In genomic region chr6:74626288-74626687, GRCh38 we compare ENCODE assay signal across 22 cellular contexts.
"Had no signal": no experiment of that assay in that cellular context is flagged by ENCODE, and none has a peak within 500 bp of the region (broad histone marks: within the 10 kb centered on the region; RNA-seq: fewer than 3 reads in every experiment).

No MANE protein-coding gene starts in this region.

- ATAC-seq: activated CD4-positive, CD25-positive, alpha-beta regulatory T cell treated with anti-CD3 and anti-CD28 coated beads, Interleukin-2, amount 50 U/mL, for 24 hours; activated CD8-positive, alpha-beta T cell treated with anti-CD3 and anti-CD28 coated beads for 36 hours; K562; PC-3; T-helper 17 cell had no signal

- DNase-seq: activated CD4-positive, alpha-beta T cell treated with anti-CD3 and anti-CD28 coated beads for 4 hours; activated CD8-positive, alpha-beta memory T cell treated with anti-CD3 and anti-CD28 coated beads, Interleukin-2, amount 50 U/mL, for 48 hours; activated CD8-positive, alpha-beta T cell treated with anti-CD3 and anti-CD28 coated beads for 36 hours; activated effector memory CD4-positive, alpha-beta T cell treated with Interleukin-2 at 50 U/mL for 16 hours; activated naive CD4-positive, alpha-beta T cell; activated T-cell treated with anti-CD3 and anti-CD28 coated beads, Interleukin-2, amount 50 U/mL, for 1 hour; aorta; caudate nucleus; Kasumi-1; NCI-H1105 treated with DMSO at 0.1 percent for 48 hours; NCI-H1436 treated with DMSO at 0.1 percent for 48 hours; NCI-H187 treated with DMSO at 0.1 percent for 48 hours; NCI-H345; NCI-H510A; NCI-H526 treated with DMSO at 0.1 percent for 48 hours; PC-3; T-helper 17 cell; T-helper 9 cell; WERI-Rb-1 had no signal

- H3K4me1 ChIP-seq: breast epithelium had no signal

- H3K4me3 ChIP-seq: breast epithelium, K562 had no signal

- H3K27ac ChIP-seq: breast epithelium, WERI-Rb-1 had no signal

- H3K27me3 ChIP-seq: breast epithelium had no signal

- H3K36me3 ChIP-seq: breast epithelium, WERI-Rb-1 had no signal
